In genomic region chr10:71842856-71843530, GRCh38 we compare ENCODE assay signal across 20 cellular contexts. TPM values are rescaled to one million over a fixed set of nuclear protein-coding genes. Genes with fewer than 3 reads are reported as not detected.
A peak's percentile ranks its signal among the peaks of the same experiment; 100 is the strongest.
DNase-seq lines count a peak whose midpoint lies in the region; ATAC-seq, FAIRE-seq and TF ChIP-seq lines count a peak whose summit lies in the region.
"Had no signal": no experiment of that assay in that cellular context is flagged by ENCODE, and none has a peak within 500 bp of the region (broad histone marks: within the 10 kb centered on the region; RNA-seq: fewer than 3 reads in every experiment).

No MANE protein-coding gene starts in this region.

- H3K36me3 ChIP-seq in heart right ventricle (peaks cover 0 to 30% (median 0%) of the 10 kb centered on the region in 9 donors), keratinocyte (ENCODE audit: control insufficient read depth in 2 of 2, extremely low read depth in 1 of 2, insufficient read depth in 2 of 2, low read length in 2 of 2) (peaks cover 1 to 7% of the 10 kb centered on the region in 2 experiments), tibial artery (peaks cover 0 to 6% (median 0%) of the 10 kb centered on the region in 3 donors)
- H3K36me3 ChIP-seq: Peyer's patch, uterus had no signal

- H3K27ac Mint-ChIP-seq in WTC11: peak overlapping the region; percentile 1; the same call in 1 of the 2 replicates
- H3K27ac Mint-ChIP-seq: activated B cell treated with CpG ODN at 0.5 μM for 24 hours; activated CD4-positive, alpha-beta memory T cell treated with anti-CD3 and anti-CD28 coated beads, Interleukin-2, amount 10 ng/mL, durations not matched to agents 7 days and 5 days had no signal

- no peak overlapping the region for H3K4me3 ChIP-seq in heart right ventricle
- H3K4me3 ChIP-seq in keratinocyte (ENCODE audit: control insufficient read depth in 2 of 3, extremely low read depth in 1 of 3, insufficient read depth in 2 of 3, low read depth in 1 of 3, low read length in 3 of 3): no peak overlapping the region
- no peak overlapping the region for H3K4me3 ChIP-seq in tibial artery
- H3K4me3 ChIP-seq: A549, Peyer's patch, uterus had no signal

- no peak overlapping the region for H3K9ac ChIP-seq in keratinocyte (ENCODE audit: control insufficient read depth, extremely low read depth, insufficient read depth, low read length)
- H3K9ac ChIP-seq: SK-N-SH had no signal

- H4K20me1 ChIP-seq in keratinocyte (ENCODE audit: control insufficient read depth, extremely low read depth, insufficient read depth, low read length): peaks cover 20% of the 10 kb centered on the region

- CTCF ChIA-PET in WTC11 (lab: Charles Lee): interaction anchor here (9.7 kb wide), 1 partner anchor 53 kb away, joined by 133 read pairs; no protein-coding TSS in a partner anchor

- H3K4me1 Mint-ChIP-seq in WTC11: peaks cover 53% of the 10 kb centered on the region

- FAIRE-seq in keratinocyte (lab: Jason Lieb, UNC): no peak
- FAIRE-seq: A549 had no signal

- dilution Hi-C loops in keratinocyte (cut with MboI; ENCODE audit: extremely low pct_ligation_motif_present, low sequenced_read_pairs): no loop called here

- no peaks in the 10 kb centered on the region for H3K27me3 Mint-ChIP-seq in WTC11 (ENCODE audit: low read depth)
- H3K27me3 Mint-ChIP-seq: activated B cell treated with CpG ODN at 0.5 μM for 24 hours; activated CD4-positive, alpha-beta memory T cell treated with anti-CD3 and anti-CD28 coated beads, Interleukin-2, amount 10 ng/mL, durations not matched to agents 7 days and 5 days had no signal

- no peak for DNase-seq in heart right ventricle
- DNase-seq in Right ventricle myocardium superior: no peak
- no peak for DNase-seq in WTC11 (ENCODE audit: low spot score)
- no peak for DNase-seq in keratinocyte (ENCODE audit: low read depth, low spot score)
- peak in 1 of 49 donors; percentile 59 for DNase-seq in substantia nigra (lab: John Stamatoyannopoulos, UW)
- no peak for DNase-seq in tibial artery
- DNase-seq in activated CD8-positive, alpha-beta memory T cell treated with anti-CD3 and anti-CD28 coated beads, Interleukin-2, amount 50 U/mL, for 4 hours: no peak
- DNase-seq in islet precursor cell: no peak
- DNase-seq: activated B cell treated with CpG ODN at 0.5 μM for 24 hours; activated CD4-positive, alpha-beta memory T cell treated with anti-CD3 and anti-CD28 coated beads, Interleukin-2, amount 10 ng/mL, durations not matched to agents 7 days and 5 days; activated naive CD4-positive, alpha-beta T cell; amniotic stem cell; central memory CD4-positive, alpha-beta T cell; effector CD4-positive, alpha-beta T cell; NCI-H187; NCI-H774; Peyer's patch; SK-N-SH; uterus had no signal

- no peak overlapping the region for H3K4me3 Mint-ChIP-seq in WTC11
- H3K4me3 Mint-ChIP-seq: activated B cell treated with CpG ODN at 0.5 μM for 24 hours; activated CD4-positive, alpha-beta memory T cell treated with anti-CD3 and anti-CD28 coated beads, Interleukin-2, amount 10 ng/mL, durations not matched to agents 7 days and 5 days had no signal

- ATAC-seq in heart right ventricle (peak in 4 of 8 donors; percentile 10 to 31 (median 18)), Right ventricle myocardium superior (ENCODE audit: poor library complexity) (no peak), WTC11 (peak; percentile 21)
- ATAC-seq: A549 had no signal

- H3K27me3 ChIP-seq in heart right ventricle (no peaks in the 10 kb centered on the region), keratinocyte (ENCODE audit: control insufficient read depth, extremely low read depth, insufficient read depth, low read length) (no peaks in the 10 kb centered on the region), tibial artery (no peaks in the 10 kb centered on the region)
- H3K27me3 ChIP-seq: Peyer's patch, uterus had no signal

- intact Hi-C loops in heart right ventricle (cut with DNase I) (no loop called here), Right ventricle myocardium superior (cut with DNase I) (no loop called here), tibial artery (cut with DNase I; ENCODE audit: low total_unique reads) (no loop called here)

- TF ChIP-seq CTCF in heart right ventricle (IDR thresholded peaks at IDR 0.05): no peak
- TF ChIP-seq CTCF in WTC11 (IDR thresholded peaks at IDR 0.05): no peak
- TF ChIP-seq CTCF in keratinocyte (optimal IDR thresholded peaks at IDR 0.05 in 1 of 3, IDR thresholded peaks at IDR 0.05 in 1 of 3, conservative IDR thresholded peaks at IDR 0.05 in 1 of 3; ENCODE audit: extremely low read depth in 1 of 3, insufficient read depth in 2 of 3, low read length in 3 of 3): no peak
- TF ChIP-seq CTCF in tibial artery (IDR thresholded peaks at IDR 0.05): no peak

- H3K9me3 Mint-ChIP-seq in WTC11: no peaks in the 10 kb centered on the region
- H3K9me3 Mint-ChIP-seq: activated B cell treated with CpG ODN at 0.5 μM for 24 hours; activated CD4-positive, alpha-beta memory T cell treated with anti-CD3 and anti-CD28 coated beads, Interleukin-2, amount 10 ng/mL, durations not matched to agents 7 days and 5 days had no signal

- peaks cover 2% of the 10 kb centered on the region; the same call in 1 of the 2 replicates for H3K36me3 Mint-ChIP-seq in WTC11

- H3K79me2 ChIP-seq in keratinocyte (ENCODE audit: control insufficient read depth, insufficient read depth, low read length): peaks cover 84% of the 10 kb centered on the region

- H3K9me1 ChIP-seq in keratinocyte (ENCODE audit: control insufficient read depth, extremely low read depth, insufficient read depth, low read length): peaks cover 6% of the 10 kb centered on the region

- WGBS in heart right ventricle, 2 donors: 51 to 63% methylated on average over 11 of the region's 11 CpGs

- H3K4me1 ChIP-seq in heart right ventricle (peaks cover 27 to 100% (median 91%) of the 10 kb centered on the region in 9 donors), keratinocyte (ENCODE audit: control insufficient read depth, extremely low read depth, insufficient read depth, low read length) (peaks cover 55% of the 10 kb centered on the region), tibial artery (peaks cover 0 to 81% (median 38%) of the 10 kb centered on the region in 4 donors)

- POLR2A ChIA-PET in WTC11 (lab: Charles Lee): no interaction called here

- peak overlapping the region; percentile 9 for H3K4me2 ChIP-seq in keratinocyte (ENCODE audit: control insufficient read depth, extremely low read depth, insufficient read depth, low read depth, low read length)
- H3K4me2 ChIP-seq: A549, SK-N-SH had no signal

- H3K27ac ChIP-seq in heart right ventricle (peak overlapping the region in 6 of 10 donors; percentile 19 to 99 (median 34)), keratinocyte (ENCODE audit: control insufficient read depth, insufficient read depth, low read length) (no peak overlapping the region), substantia nigra (ENCODE audit: low read depth, low read length, poor library complexity, severe bottlenecking) (peak overlapping the region; percentile 5), tibial artery (no peak overlapping the region)
- H3K27ac ChIP-seq: A549, Peyer's patch had no signal

- no peaks in the 10 kb centered on the region for H3K9me3 ChIP-seq in heart right ventricle
- H3K9me3 ChIP-seq in keratinocyte (ENCODE audit: control insufficient read depth, low read depth, low read length): no peaks in the 10 kb centered on the region
- H3K9me3 ChIP-seq in tibial artery: no peaks in the 10 kb centered on the region
- H3K9me3 ChIP-seq: A549, Peyer's patch, SK-N-SH, uterus had no signal

- H2AFZ ChIP-seq in keratinocyte (ENCODE audit: control insufficient read depth, low read length): no peak overlapping the region

TF ChIP-seq in WTC11, 78 proteins besides CTCF, POLR2A, EP300 and RAD21 (continues in another document):
- TF ChIP-seq ZBTB43 (CRISPR knock-in tag; IDR thresholded peaks at IDR 0.05) (no peak), NR1H2 (CRISPR knock-in tag; IDR thresholded peaks at IDR 0.05) (no peak), SMAD3 (CRISPR knock-in tag; IDR thresholded peaks at IDR 0.05; ENCODE audit: borderline replicate concordance) (no peak), MXD4 (CRISPR knock-in tag; IDR thresholded peaks at IDR 0.05; ENCODE audit: borderline replicate concordance) (no peak), E2F5 (CRISPR knock-in tag; IDR thresholded peaks at IDR 0.05) (no peak), ZNF396 (CRISPR knock-in tag; IDR thresholded peaks at IDR 0.05; ENCODE audit: borderline replicate concordance) (no peak), KAT7 (CRISPR knock-in tag; IDR thresholded peaks at IDR 0.05; ENCODE audit: borderline replicate concordance) (no peak)

RNA-seq across cellular contexts. Expression of gene PSAP, which starts 8.1 kb away (rescaled TPM):
- total RNA-seq in heart right ventricle: 1,000 to 10,000 TPM; 1,446 to 2,078 (median 1,666) TPM
- 100 to 1,000 TPM; 443 to 780 TPM for polyA plus RNA-seq in heart right ventricle
- 1,816 TPM for total RNA-seq in Right ventricle myocardium superior
- total RNA-seq in WTC11 (2021): 397 to 474 TPM (median 462 TPM) in 3 replicates
- 1,046 to 1,773 TPM (median 1,075 TPM) in 3 replicates for polyA plus RNA-seq in keratinocyte
- 402 TPM for polyA plus RNA-seq in keratinocyte (2011; ENCODE audit: low read depth)
- 506 and 636 TPM in 2 replicates for polyA plus RNA-seq in keratinocyte (2011; cell fraction: cytosol; rRNA removed)
- polyA plus RNA-seq in keratinocyte (2011; cell fraction: nucleus; rRNA removed): 2,809 and 2,922 TPM in 2 replicates
- 770 and 922 TPM in 2 replicates for polyA plus RNA-seq in keratinocyte (2012; ENCODE audit: low replicate concordance)
- polyA minus RNA-seq in keratinocyte: 923 to 1,705 TPM (median 959 TPM) in 3 replicates
- 929 TPM for polyA minus RNA-seq in keratinocyte (2011; cell fraction: cytosol; rRNA and poly(A)+ RNA removed)
- polyA minus RNA-seq in keratinocyte (2011; cell fraction: nucleus; rRNA and poly(A)+ RNA removed): 2,484 and 3,447 TPM in 2 replicates

Comparison
In these comparisons a context has a peak if more than half of its experiments do, and no peak if none do; other contexts are left out.
1. H3K27ac ChIP-seq: peak in heart right ventricle (6 of 10) and substantia nigra (single experiment); none in keratinocyte (single experiment) and tibial artery (0 of 2).